ENCODE assay signal across 33 cellular contexts in genomic region chr6:91720323-91720722, GRCh38.
"Had no signal": no experiment of that assay in that cellular context is flagged by ENCODE, and none has a peak within 500 bp of the region (broad histone marks: within the 10 kb centered on the region; RNA-seq: fewer than 3 reads in every experiment).

No MANE protein-coding gene starts in this region.

- H3K27me3 ChIP-seq: adrenal gland, body of pancreas, cardiac muscle cell, colonic mucosa, esophagus squamous epithelium, heart right ventricle, neutrophil, pancreas, right atrium auricular region, testis, transverse colon had no signal

- DNase-seq: activated CD4-positive, alpha-beta T cell treated with anti-CD3 and anti-CD28 coated beads for 48 hours; activated CD4-positive, alpha-beta T cell treated with anti-CD3 and anti-CD28 coated beads, Interleukin-2, amount 50 U/mL, for 48 hours; activated CD8-positive, alpha-beta memory T cell treated with anti-CD3 and anti-CD28 coated beads for 24 hours; activated effector memory CD4-positive, alpha-beta T cell treated with anti-CD3 and anti-CD28 coated beads, Interleukin-2, amount 50 U/mL, for 16 hours; activated naive CD4-positive, alpha-beta T cell treated with anti-CD3 and anti-CD28 coated beads for 36 hours; activated naive CD8-positive, alpha-beta T cell treated with anti-CD3 and anti-CD28 coated beads for 36 hours; activated T-cell treated with anti-CD3 and anti-CD28 coated beads, Interleukin-2, amount 50 U/mL, for 1 hour; adrenal gland; aorta; body of pancreas; cerebellar nuclear complex; colonic mucosa; effector CD8-positive, alpha-beta T cell; esophagus squamous epithelium; foreskin melanocyte; heart right ventricle; kidney glomerular epithelial cell; lower lobe of right lung; mesendoderm; mucosa of descending colon; pancreas; stimulated activated CD4-positive, alpha-beta T cell treated with anti-CD3 and anti-CD28 coated beads, Interleukin-4, amount 100 ng/mL, for 1 hour; stimulated activated naive CD8-positive, alpha-beta T cell treated with anti-CD3 and anti-CD28 coated beads, Interleukin-15, Interleukin-2, amounts not matched to agents 100 U/mL and 50 U/mL, for 24 hours; T-helper 17 cell; T1000; testis; transverse colon; WERI-Rb-1 had no signal

- H3K9me3 ChIP-seq: adrenal gland, body of pancreas, colonic mucosa, esophagus squamous epithelium, lower lobe of right lung, mucosa of descending colon, neutrophil, pancreas, prostate gland, right atrium auricular region, testis, transverse colon had no signal

- H3K4me1 ChIP-seq: adrenal gland, body of pancreas, colonic mucosa, esophagus squamous epithelium, heart right ventricle, lower lobe of right lung, pancreas, prostate gland, right atrium auricular region, testis, transverse colon had no signal

- H3K4me3 ChIP-seq: adrenal gland, body of pancreas, cardiac muscle cell, colonic mucosa, esophagus squamous epithelium, heart right ventricle, lower lobe of right lung, mucosa of descending colon, pancreas, prostate gland, right atrium auricular region, testis, transverse colon had no signal

- H3K27ac ChIP-seq: adrenal gland, body of pancreas, cardiac muscle cell, colonic mucosa, epithelial cell of prostate, esophagus squamous epithelium, heart right ventricle, lower lobe of right lung, neutrophil, pancreas, prostate gland, right atrium auricular region, testis, transverse colon, WERI-Rb-1 had no signal

- H3K36me3 ChIP-seq: adrenal gland, cardiac muscle cell, colonic mucosa, esophagus squamous epithelium, heart right ventricle, lower lobe of right lung, neutrophil, pancreas, prostate gland, right atrium auricular region, transverse colon, WERI-Rb-1 had no signal
